ENCODE assay signal across 9 cellular contexts in the genomic region with DNA sequence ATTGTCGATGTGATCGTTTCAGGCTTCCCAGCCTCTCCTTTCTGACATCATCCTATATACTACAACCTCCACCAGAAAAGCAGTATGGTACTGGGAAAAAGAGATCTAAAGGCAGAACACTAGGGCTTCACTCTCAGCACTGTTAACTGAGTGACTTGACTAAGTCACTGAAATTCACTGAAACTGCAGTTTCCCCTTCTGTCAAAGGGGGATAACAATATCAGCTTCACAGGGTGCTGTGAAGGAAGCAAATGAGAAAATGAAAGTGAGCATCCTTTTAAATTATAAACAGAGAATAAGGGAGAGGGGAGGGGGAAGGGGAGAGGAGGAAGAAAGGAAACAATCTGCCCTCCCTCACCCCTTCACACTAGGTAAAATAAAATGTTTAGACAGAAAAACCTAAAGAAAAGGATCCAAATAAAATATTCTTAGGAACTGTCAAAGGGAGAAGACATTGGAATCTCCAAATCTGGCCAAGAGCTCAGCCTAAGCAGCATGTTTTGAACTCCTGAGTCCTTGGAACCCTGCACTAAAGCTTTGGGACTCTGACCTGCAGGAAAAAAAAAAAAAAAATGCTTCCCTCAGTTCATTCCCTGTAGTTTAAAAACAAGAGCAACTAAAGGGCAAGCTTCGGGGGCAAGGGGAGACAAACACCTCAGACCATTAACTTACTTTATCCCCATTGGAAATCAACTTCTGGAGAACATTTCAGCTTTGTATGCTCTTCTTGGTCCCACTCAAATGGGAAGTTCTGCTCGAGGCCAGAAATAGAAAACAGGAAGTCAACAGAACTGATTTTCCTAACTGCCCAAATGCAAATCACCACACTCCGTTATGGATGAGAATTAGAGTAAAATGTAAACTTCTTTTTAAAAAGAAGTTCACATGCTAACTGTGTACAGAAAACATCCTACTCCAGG.
DNase-seq lines count a peak whose midpoint lies in the region; ATAC-seq and TF ChIP-seq lines count a peak whose summit lies in the region.
"Had no signal": no experiment of that assay in that cellular context is flagged by ENCODE, and none has a peak within 500 bp of the region (broad histone marks: within the 10 kb centered on the region; RNA-seq: fewer than 3 reads in every experiment).

No MANE protein-coding gene starts in this region.

- H3K9me3 ChIP-seq in OCI-LY1 (ENCODE audit: low read length) (no peaks in the 10 kb centered on the region), spleen (no peaks in the 10 kb centered on the region), A673 (ENCODE audit: low read depth, low read length, poor library complexity, severe bottlenecking) (no peaks in the 10 kb centered on the region)

- TF ChIP-seq CTCF in OCI-LY1 (IDR thresholded peaks at IDR 0.05; ENCODE audit: low read length) (no peak), spleen (IDR thresholded peaks at IDR 0.05 in 8 of 11, conservative IDR thresholded peaks at IDR 0.05 in 3 of 11) (peak in 5 of 11 experiments; percentile 8 to 36 (median 20)), A673 (conservative IDR thresholded peaks at IDR 0.05; ENCODE audit: low read depth, low read length) (no peak)

- TF ChIP-seq POLR2A in spleen (IDR thresholded peaks at IDR 0.05) = no peak

- POLR2A ChIA-PET in A673 (lab: Charles Lee; ENCODE audit: low non-redundant PET) = no interaction called here

- peak overlapping the region; percentile 88 for H3K27ac ChIP-seq in OCI-LY1 (ENCODE audit: low read depth, low read length, poor library complexity, severe bottlenecking)
- peak overlapping the region in 6 of 8 donors; percentile 9 to 65 (median 60) for H3K27ac ChIP-seq in spleen
- no peak overlapping the region for H3K27ac ChIP-seq in A673 (ENCODE audit: low read depth, low read length, poor library complexity, severe bottlenecking)

- H4K20me1 ChIP-seq in OCI-LY1 (ENCODE audit: insufficient read depth, low read length) = no peaks in the 10 kb centered on the region

- H2AFZ ChIP-seq in OCI-LY1 (ENCODE audit: low read length) = 0 out of 2 replicates have a peak overlapping the region, but pooled peaks have one; percentile 35

- peaks cover 20% of the 10 kb centered on the region; the same call in 1 of the 2 replicates for H3K36me3 ChIP-seq in OCI-LY1 (ENCODE audit: insufficient read depth, low read length)
- no peaks in the 10 kb centered on the region for H3K36me3 ChIP-seq in spleen
- H3K36me3 ChIP-seq in A673 (ENCODE audit: insufficient read depth, low read length, poor library complexity, severe bottlenecking) = no peaks in the 10 kb centered on the region

- CTCF ChIA-PET in A673 (lab: Charles Lee) = interaction anchor here (0.6 kb wide), 1 partner anchor 35 kb away, joined by 3 read pairs; no protein-coding TSS in a partner anchor

- WGBS in spleen, 5 donors = 40 to 43% (median 42%) methylated on average over 5 of the region's 5 CpGs

- peaks cover 57% of the 10 kb centered on the region for H3K4me1 ChIP-seq in OCI-LY1 (ENCODE audit: insufficient read depth, low read length, severe bottlenecking)
- peaks cover 3 to 35% (median 19%) of the 10 kb centered on the region in 6 donors for H3K4me1 ChIP-seq in spleen
- H3K4me1 ChIP-seq in A673 (ENCODE audit: insufficient read depth, low read length, poor library complexity, severe bottlenecking) = no peaks in the 10 kb centered on the region

- H3K4me3 ChIP-seq in OCI-LY1 (ENCODE audit: low read depth, low read length, poor library complexity, severe bottlenecking) (peak overlapping the region; percentile 63), spleen (peak overlapping the region in 5 of 8 donors; percentile 1 to 42 (median 17)), A673 (ENCODE audit: low read depth, low read length, poor library complexity, severe bottlenecking) (no peak overlapping the region)

- peaks cover 25% of the 10 kb centered on the region for H3K79me2 ChIP-seq in OCI-LY1 (ENCODE audit: insufficient read depth, low read length)

- intact Hi-C loops in spleen (cut with DNase I; ENCODE audit: low total_unique reads) = no loop called here
- intact Hi-C loops in posterior vena cava (cut with DNase I) = no loop called here
- intact Hi-C loops in A673 (cut with micrococcal nuclease; ENCODE audit: unreplicated experiment) = no loop called here

- H3K9ac ChIP-seq in OCI-LY1 (ENCODE audit: low read length) = peak overlapping the region; percentile 64

- H3K9me2 ChIP-seq in OCI-LY1 (ENCODE audit: low read depth, low read length) = no peaks in the 10 kb centered on the region

- DNase-seq in spleen = no peak
- no peak for DNase-seq in kidney glomerular epithelial cell (lab: John Stamatoyannopoulos, UW)
- no peak for DNase-seq in NCI-H1417 (lab: John Stamatoyannopoulos, UW)
- DNase-seq in posterior vena cava (ENCODE audit: low spot score) = no peak
- DNase-seq in A673 (ENCODE audit: low spot score) = no peak

- no peaks in the 10 kb centered on the region for H3K27me3 ChIP-seq in OCI-LY1 (ENCODE audit: insufficient read depth, low read length)
- H3K27me3 ChIP-seq in spleen (replicated peaks in 1 of 7) = no peaks in the 10 kb centered on the region
- H3K27me3 ChIP-seq in A673 (replicated peaks; ENCODE audit: insufficient read depth, low read depth, low read length, poor library complexity) = peaks cover 36% of the 10 kb centered on the region

- no TSS peak for BruUV-seq in A673 (replicated peaks; lab: Mats Ljungman, UMichigan)

- H3F3A ChIP-seq in OCI-LY1 (ENCODE audit: insufficient read depth, low read length) = no peaks in the 10 kb centered on the region

- peak; percentile 38 for ATAC-seq in GM19324 (IDR thresholded peaks at IDR 0.05; ENCODE audit: low FRiP score, unreplicated experiment)
- ATAC-seq in HG02970 (IDR thresholded peaks at IDR 0.05; ENCODE audit: low FRiP score, unreplicated experiment) = peak; percentile 42
- ATAC-seq: left lobe of liver had no signal

- H3K4me2 ChIP-seq in OCI-LY1 (ENCODE audit: low read length) = peak overlapping the region; percentile 73
